ENCODE assay signal across 22 cellular contexts in genomic region chr6:31880616-31881015, GRCh38. TPM values are rescaled to one million over a fixed set of nuclear protein-coding genes. Genes with fewer than 3 reads are reported as not detected.
"Had no signal": no experiment of that assay in that cellular context is flagged by ENCODE, and none has a peak within 500 bp of the region (broad histone marks: within the 10 kb centered on the region; RNA-seq: fewer than 3 reads in every experiment).

No MANE protein-coding gene starts in this region.

- H3K9me3 Mint-ChIP-seq: activated B cell treated with CpG ODN at 0.5 μM for 24 hours; activated CD4-positive, alpha-beta T cell treated with anti-CD3 and anti-CD28 coated beads, Interleukin-2, amount 10 ng/mL, durations not matched to agents 24 days and 14 days; activated naive CD4-positive, alpha-beta T cell treated with anti-CD3 and anti-CD28 coated beads, Interleukin-2, amount 10 ng/mL, durations not matched to agents 7 days and 5 days; activated naive CD8-positive, alpha-beta T cell treated with anti-CD3 and anti-CD28 coated beads for 36 hours; activated T-cell treated with anti-CD3 and anti-CD28 coated beads, Interleukin-2, amount 50 U/mL, for 24 hours; T-helper 1 cell treated with Interleukin-12 subunit alpha and Interleukin-12 subunit beta and Interleukin-4 antibody, amounts not matched to agents 30 μg/mL and 1 μg/mL, for 36 hours had no signal

- H3K36me3 ChIP-seq: MG63 had no signal

- DNase-seq: activated B cell treated with CpG ODN at 0.5 μM for 24 hours; activated CD4-positive, alpha-beta T cell treated with anti-CD3 and anti-CD28 coated beads for 1 hour; activated CD4-positive, alpha-beta T cell treated with anti-CD3 and anti-CD28 coated beads, Interleukin-2, amount 10 ng/mL, durations not matched to agents 24 days and 14 days; activated CD4-positive, alpha-beta T cell treated with anti-CD3 and anti-CD28 coated beads, Interleukin-2, amount 50 U/mL, for 48 hours; activated CD8-positive, alpha-beta memory T cell treated with anti-CD3 and anti-CD28 coated beads, Interleukin-2, amount 10 ng/mL, durations not matched to agents 7 days and 5 days; activated gamma-delta T cell; activated naive CD4-positive, alpha-beta T cell treated with anti-CD3 and anti-CD28 coated beads, Interleukin-2, amount 10 ng/mL, durations not matched to agents 7 days and 5 days; activated naive CD8-positive, alpha-beta T cell treated with anti-CD3 and anti-CD28 coated beads for 36 hours; activated T-cell treated with anti-CD3 and anti-CD28 coated beads, Interleukin-2, amount 50 U/mL, for 24 hours; MG63; NCI-H1105; NCI-H1436; NCI-H1694 treated with DMSO at 0.1 percent for 48 hours; NCI-H446; NCI-H524; PC-3; SHP77 treated with DMSO at 0.1 percent for 48 hours; T-helper 9 cell had no signal

- H3K4me3 Mint-ChIP-seq: activated B cell treated with CpG ODN at 0.5 μM for 24 hours; activated CD4-positive, alpha-beta T cell treated with anti-CD3 and anti-CD28 coated beads, Interleukin-2, amount 10 ng/mL, durations not matched to agents 24 days and 14 days; activated CD8-positive, alpha-beta memory T cell treated with anti-CD3 and anti-CD28 coated beads, Interleukin-2, amount 10 ng/mL, durations not matched to agents 7 days and 5 days; activated naive CD4-positive, alpha-beta T cell treated with anti-CD3 and anti-CD28 coated beads, Interleukin-2, amount 10 ng/mL, durations not matched to agents 7 days and 5 days; activated naive CD8-positive, alpha-beta T cell treated with anti-CD3 and anti-CD28 coated beads for 36 hours; activated T-cell treated with anti-CD3 and anti-CD28 coated beads, Interleukin-2, amount 50 U/mL, for 24 hours; T-helper 1 cell treated with Interleukin-12 subunit alpha and Interleukin-12 subunit beta and Interleukin-4 antibody, amounts not matched to agents 30 μg/mL and 1 μg/mL, for 36 hours had no signal

- H3K9me3 ChIP-seq: MG63 had no signal

- H3K4me1 Mint-ChIP-seq: activated B cell treated with CpG ODN at 0.5 μM for 24 hours; activated CD4-positive, alpha-beta T cell treated with anti-CD3 and anti-CD28 coated beads, Interleukin-2, amount 10 ng/mL, durations not matched to agents 24 days and 14 days; activated naive CD4-positive, alpha-beta T cell treated with anti-CD3 and anti-CD28 coated beads, Interleukin-2, amount 10 ng/mL, durations not matched to agents 7 days and 5 days; activated naive CD8-positive, alpha-beta T cell treated with anti-CD3 and anti-CD28 coated beads for 36 hours had no signal

- ATAC-seq: activated CD8-positive, alpha-beta memory T cell treated with anti-CD3 and anti-CD28 coated beads, Interleukin-2, amount 10 ng/mL, durations not matched to agents 7 days and 5 days; PC-3 had no signal

- H3K27me3 Mint-ChIP-seq: activated B cell treated with CpG ODN at 0.5 μM for 24 hours; activated CD4-positive, alpha-beta T cell treated with anti-CD3 and anti-CD28 coated beads, Interleukin-2, amount 10 ng/mL, durations not matched to agents 24 days and 14 days; activated CD8-positive, alpha-beta memory T cell treated with anti-CD3 and anti-CD28 coated beads, Interleukin-2, amount 10 ng/mL, durations not matched to agents 7 days and 5 days; activated naive CD8-positive, alpha-beta T cell treated with anti-CD3 and anti-CD28 coated beads for 36 hours; activated T-cell treated with anti-CD3 and anti-CD28 coated beads, Interleukin-2, amount 50 U/mL, for 24 hours had no signal

- FAIRE-seq: RCC 7860 had no signal

- H3K27me3 ChIP-seq: MG63 had no signal

- H3K4me3 ChIP-seq: MG63 had no signal

- H3K27ac Mint-ChIP-seq: activated B cell treated with CpG ODN at 0.5 μM for 24 hours; activated CD8-positive, alpha-beta memory T cell treated with anti-CD3 and anti-CD28 coated beads, Interleukin-2, amount 10 ng/mL, durations not matched to agents 7 days and 5 days; activated naive CD4-positive, alpha-beta T cell treated with anti-CD3 and anti-CD28 coated beads, Interleukin-2, amount 10 ng/mL, durations not matched to agents 7 days and 5 days; activated naive CD8-positive, alpha-beta T cell treated with anti-CD3 and anti-CD28 coated beads for 36 hours; activated T-cell treated with anti-CD3 and anti-CD28 coated beads, Interleukin-2, amount 50 U/mL, for 24 hours; T-helper 1 cell treated with Interleukin-12 subunit alpha and Interleukin-12 subunit beta and Interleukin-4 antibody, amounts not matched to agents 30 μg/mL and 1 μg/mL, for 36 hours had no signal

RNA-seq across cellular contexts. Expression of gene SLC44A4, which starts 1.8 kb away (rescaled TPM):
- total RNA-seq: activated B cell treated with CpG ODN at 0.5 μM for 24 hours; activated CD4-positive, alpha-beta T cell treated with anti-CD3 and anti-CD28 coated beads, Interleukin-2, amount 10 ng/mL, durations not matched to agents 24 days and 14 days; activated CD8-positive, alpha-beta memory T cell treated with anti-CD3 and anti-CD28 coated beads, Interleukin-2, amount 10 ng/mL, durations not matched to agents 7 days and 5 days; cardiac septum; SK-MEL-5 had no signal

RNA-seq across cellular contexts. Expression of gene C2, which starts 46.9 kb away (rescaled TPM):
- total RNA-seq: PC-3 had no signal
